ENCODE assay signal across 23 cellular contexts in genomic region chr10:7902413-7902812, GRCh38.
"Had no signal": no experiment of that assay in that cellular context is flagged by ENCODE, and none has a peak within 500 bp of the region (broad histone marks: within the 10 kb centered on the region; RNA-seq: fewer than 3 reads in every experiment).

No MANE protein-coding gene starts in this region.

- H3K9me3 Mint-ChIP-seq: naive thymus-derived CD4-positive, alpha-beta T cell; natural killer cell; nephron; neural progenitor cell; stimulated activated effector memory CD8-positive, alpha-beta T cell treated with anti-CD3 and anti-CD28 coated beads, Interleukin-12 subunit alpha, Interleukin-12 subunit beta, amount 100 ng/mL, for 72 hours; stimulated activated naive B cell treated with anti-CD40 and anti-IgM and Interleukin-4, amounts not matched to agents 10 μg/mL and 1 μg/mL and 100 μg/mL, for 72 hours had no signal

- ATAC-seq: naive thymus-derived CD4-positive, alpha-beta T cell; natural killer cell; psoas muscle; right cardiac atrium; right lobe of liver; stimulated activated effector memory CD8-positive, alpha-beta T cell treated with anti-CD3 and anti-CD28 coated beads, Interleukin-12 subunit alpha, Interleukin-12 subunit beta, amount 100 ng/mL, for 72 hours; stimulated activated naive B cell treated with anti-CD40 and anti-IgM and Interleukin-4, amounts not matched to agents 10 μg/mL and 1 μg/mL and 100 μg/mL, for 72 hours had no signal

- H3K27ac Mint-ChIP-seq: naive thymus-derived CD4-positive, alpha-beta T cell; natural killer cell; neural progenitor cell; progenitor cell of endocrine pancreas; stimulated activated effector memory CD8-positive, alpha-beta T cell treated with anti-CD3 and anti-CD28 coated beads, Interleukin-12 subunit alpha, Interleukin-12 subunit beta, amount 100 ng/mL, for 72 hours; stimulated activated naive B cell treated with anti-CD40 and anti-IgM and Interleukin-4, amounts not matched to agents 10 μg/mL and 1 μg/mL and 100 μg/mL, for 72 hours had no signal

- H3K27me3 Mint-ChIP-seq: naive thymus-derived CD4-positive, alpha-beta T cell; stimulated activated naive B cell treated with anti-CD40 and anti-IgM and Interleukin-4, amounts not matched to agents 10 μg/mL and 1 μg/mL and 100 μg/mL, for 72 hours had no signal

- DNase-seq: naive thymus-derived CD4-positive, alpha-beta T cell; natural killer cell; occipital lobe; ovary; psoas muscle; right cardiac atrium; right lobe of liver; sigmoid colon; small intestine; stimulated activated CD4-positive, alpha-beta T cell treated with anti-CD3 and anti-CD28 coated beads, Interleukin-15, amount 100 ng/mL, for 24 hours; stimulated activated CD4-positive, alpha-beta T cell treated with anti-CD3 and anti-CD28 coated beads, Interleukin-2, amount 100 ng/mL, for 24 hours; stimulated activated CD4-positive, alpha-beta T cell treated with anti-CD3 and anti-CD28 coated beads, Interleukin-2, amount 100 ng/mL, for 48 hours; stimulated activated CD4-positive, alpha-beta T cell treated with anti-CD3 and anti-CD28 coated beads, Interleukin-4, amount 100 ng/mL, for 24 hours; stimulated activated naive B cell treated with anti-CD40 and anti-IgM and Interleukin-4, amounts not matched to agents 10 μg/mL and 1 μg/mL and 100 μg/mL, for 72 hours; stimulated activated naive CD4-positive, alpha-beta T cell treated with Interleukin-2 at 50 U/mL for 16 hours; stomach; thyroid gland; trophoblast cell; upper lobe of left lung had no signal

- H3K4me3 Mint-ChIP-seq: naive thymus-derived CD4-positive, alpha-beta T cell; natural killer cell; nephron; neural progenitor cell; stimulated activated effector memory CD8-positive, alpha-beta T cell treated with anti-CD3 and anti-CD28 coated beads, Interleukin-12 subunit alpha, Interleukin-12 subunit beta, amount 100 ng/mL, for 72 hours; stimulated activated naive B cell treated with anti-CD40 and anti-IgM and Interleukin-4, amounts not matched to agents 10 μg/mL and 1 μg/mL and 100 μg/mL, for 72 hours had no signal

- H3K4me1 Mint-ChIP-seq: nephron, neural progenitor cell had no signal
